Comparison of ENCODE assay signal across 10 cellular contexts in the genomic region with DNA sequence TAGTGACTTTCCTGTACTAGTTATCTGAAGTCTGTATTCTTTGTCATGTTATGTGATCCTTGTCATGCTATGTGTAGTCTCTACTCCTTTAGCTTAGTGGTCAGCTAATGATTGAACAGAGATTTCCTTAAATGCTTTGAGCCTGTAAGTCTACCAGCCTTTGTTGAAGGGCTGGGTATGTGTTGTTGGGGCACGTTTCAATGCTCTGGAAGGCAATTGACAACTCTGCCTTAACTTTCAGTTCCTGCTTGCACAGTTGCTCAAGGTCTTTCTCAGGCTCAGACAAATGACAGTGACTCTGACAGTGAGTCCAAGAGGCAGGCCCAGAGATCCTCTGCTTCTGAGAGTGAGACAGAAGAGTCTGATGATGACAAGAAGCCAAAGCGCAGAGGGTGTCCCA.
DNase-seq lines count a peak whose midpoint lies in the region; ATAC-seq lines count a peak whose summit lies in the region.
"Had no signal": no experiment of that assay in that cellular context is flagged by ENCODE, and none has a peak within 500 bp of the region (broad histone marks: within the 10 kb centered on the region; RNA-seq: fewer than 3 reads in every experiment).

No MANE protein-coding gene starts in this region.

- H3K27me3 Mint-ChIP-seq in T-helper 17 cell = no peaks in the 10 kb centered on the region

- peak overlapping the region; percentile 39 for H3K27ac Mint-ChIP-seq in T-helper 17 cell

- peak; percentile 88 for ATAC-seq in GM18909 (IDR thresholded peaks at IDR 0.05; ENCODE audit: poor library complexity, unreplicated experiment)
- ATAC-seq in HG02763 (IDR thresholded peaks at IDR 0.05; ENCODE audit: unreplicated experiment) = peak; percentile 75
- no peak for ATAC-seq in T-helper 17 cell

- peak; percentile 24 for DNase-seq in CD1c-positive myeloid dendritic cell (ENCODE audit: extremely low spot score)
- DNase-seq in T-helper 17 cell = no peak
- DNase-seq in NCI-H1105 (lab: John Stamatoyannopoulos, UW) = no peak
- no peak for DNase-seq in NCI-H187 (lab: John Stamatoyannopoulos, UW)
- no peak for DNase-seq in AG20443 (ENCODE audit: low spot score)
- DNase-seq in SHP77 treated with DMSO at 0.1 percent for 48 hours (lab: John Stamatoyannopoulos, UW) = no peak
- DNase-seq: activated CD8-positive, alpha-beta memory T cell treated with anti-CD3 and anti-CD28 coated beads, Interleukin-2, amount 50 U/mL, for 4 hours; BE2C had no signal

- H3K4me1 Mint-ChIP-seq in T-helper 17 cell = peaks cover 28% of the 10 kb centered on the region

- H3K4me3 Mint-ChIP-seq in T-helper 17 cell = peak overlapping the region; percentile 69

- H3K9me3 ChIP-seq in T-helper 17 cell (ENCODE audit: control insufficient read depth, low read length, poor library complexity, severe bottlenecking) = no peaks in the 10 kb centered on the region
- H3K9me3 ChIP-seq: BE2C had no signal

- H3K36me3 Mint-ChIP-seq in T-helper 17 cell (ENCODE audit: low read depth) = peaks cover 21% of the 10 kb centered on the region
